In the genomic region with DNA sequence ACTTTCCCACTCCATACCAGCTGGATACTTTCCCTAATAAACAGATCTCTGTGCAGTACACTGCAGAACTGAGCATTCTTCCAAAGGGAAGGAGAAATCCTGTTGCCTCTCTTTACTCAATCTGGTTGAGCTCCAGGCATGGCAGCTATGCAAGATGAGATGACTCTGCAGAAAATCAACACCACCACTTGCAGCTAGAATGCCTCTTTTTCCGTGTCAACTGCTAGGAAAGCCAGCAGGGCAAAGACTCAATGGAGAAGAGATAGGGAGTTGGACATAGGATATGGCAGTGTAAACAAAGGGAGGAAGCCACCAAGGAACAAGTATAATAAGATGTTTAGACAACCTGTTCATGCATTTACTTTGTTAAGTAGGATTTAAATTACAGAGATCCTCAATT, we compare ENCODE assay signal across 10 cellular contexts. TPM values are rescaled to one million over a fixed set of nuclear protein-coding genes. Genes with fewer than 3 reads are reported as not detected.
A peak's percentile ranks its signal among the peaks of the same experiment; 100 is the strongest.
DNase-seq lines count a peak whose midpoint lies in the region; ATAC-seq, FAIRE-seq and TF ChIP-seq lines count a peak whose summit lies in the region.
"Had no signal": no experiment of that assay in that cellular context is flagged by ENCODE, and none has a peak within 500 bp of the region (broad histone marks: within the 10 kb centered on the region; RNA-seq: fewer than 3 reads in every experiment).

No MANE protein-coding gene starts in this region.

- H3K4me3 ChIP-seq in A549 (no peak overlapping the region), coronary artery (no peak overlapping the region)
- H3K4me3 ChIP-seq: prostate gland had no signal

- CTCF ChIA-PET in A549 (lab: Yijun Ruan, JAX): interaction anchor here (0.9 to 1.9 kb wide), 4 partner anchors 19 to 116 kb away, joined by 3 to 6 read pairs (median 4); no protein-coding TSS in a partner anchor

- H3K27ac ChIP-seq in A549 (peak overlapping the region; percentile 37 to 66; a peak in 5 of 6 replicates), angular gyrus (ENCODE audit: low read depth, low read length) (peak overlapping the region; percentile 31), coronary artery (no peak overlapping the region)
- H3K27ac ChIP-seq: prostate gland had no signal

- H3K4me2 ChIP-seq in A549: peak overlapping the region; percentile 40

- FAIRE-seq in A549 (lab: Jason Lieb, UNC): peak; percentile 59

- no peak for TF ChIP-seq EP300 in A549 (IDR thresholded peaks at IDR 0.05)

- 3% methylated on average over 1 of the region's 1 CpG for whole genome bisulfite sequencing in A549 (ENCODE audit: missing lambda C conversion rate)

- POLR2A ChIA-PET in A549 (lab: Yijun Ruan, JAX): no interaction called here

- peaks cover 30% of the 10 kb centered on the region for H3K4me1 ChIP-seq in A549
- H3K4me1 ChIP-seq: prostate gland had no signal

- H3K9me3 ChIP-seq in A549: no peaks in the 10 kb centered on the region
- H3K9me3 ChIP-seq: prostate gland had no signal

- DNase-seq in A549 (ENCODE audit: low read depth in 1 of 2, low spot score in 1 of 2): peak in 1 of 2 experiments; percentile 56
- peak; percentile 40 for DNase-seq in ELF-1 (ENCODE audit: low read depth, low spot score)
- DNase-seq in islet precursor cell: peak; percentile 70
- no peak for DNase-seq in GDM1 (lab: John Stamatoyannopoulos, UW)
- no peak for DNase-seq in coronary artery (ENCODE audit: low spot score)
- no peak for DNase-seq in NCI-H82 (lab: John Stamatoyannopoulos, UW)
- DNase-seq: NCI-H1694 had no signal

- no peak for TF ChIP-seq RAD21 in A549 (conservative IDR thresholded peaks at IDR 0.05 in 1 of 2, IDR thresholded peaks at IDR 0.05 in 1 of 2)

- no peak for TF ChIP-seq CTCF in A549 (IDR thresholded peaks at IDR 0.05)
- no peak for TF ChIP-seq CTCF in coronary artery (IDR thresholded peaks at IDR 0.05)

- ATAC-seq in A549 (peak in 1 of 2 experiments; percentile 60; a peak in 3 of 6 replicates), HG02759 (IDR thresholded peaks at IDR 0.05; ENCODE audit: unreplicated experiment) (no peak)

- no peak for TF ChIP-seq POLR2A in A549 (IDR thresholded peaks at IDR 0.05; ENCODE audit: low read length)

TF ChIP-seq in A549, 52 proteins besides CTCF, POLR2A, EP300 and RAD21:
- peak; percentile 96 for TF ChIP-seq MAFK (IDR thresholded peaks at IDR 0.05; ENCODE audit: partially characterized antibody)
- peak; percentile 45; the same call in 1 of the 2 replicates for TF ChIP-seq NFE2L2 (conservative IDR thresholded peaks at IDR 0.05; ENCODE audit: low read length)
- TF ChIP-seq TP53 (CRISPR knock-in tag; IDR thresholded peaks at IDR 0.05): no peak

RNA-seq across cellular contexts. Expression of a gene that starts 40.4 kb away (rescaled TPM):
- polyA plus RNA-seq in A549 (2011; rRNA removed) (5.0 and 6.1 TPM in 2 replicates), A549 (2017; fragmentation: RNase III; extraction: RNeasy Plus Mini Kit Qiagen cat#74134 plus additional on column Dnase treatment) (7.9 to 10.9 TPM (median 10.1 TPM) in 3 replicates)
- polyA plus RNA-seq in A549 (2012; cell fraction: cytosol; rRNA removed): 9.2 and 10.4 TPM in 2 replicates
- 132 and 139 TPM in 2 replicates for polyA plus RNA-seq in A549 (2012; cell fraction: nucleus; rRNA removed)
- 11.6 and 12.8 TPM in 2 replicates for polyA minus RNA-seq in A549 (2011; rRNA and poly(A)+ RNA removed)

Comparison
In these comparisons a context has a peak if more than half of its experiments do, and no peak if none do; other contexts are left out.
1. DNase-seq: peak in ELF-1 (single experiment) and islet precursor cell (single experiment); none in GDM1 (single experiment), coronary artery (single experiment) and NCI-H82 (single experiment).
2. H3K27ac ChIP-seq: peak in A549 (2 of 2) and angular gyrus (single experiment); none in coronary artery (0 of 2).